21 cellular contexts compared by ENCODE assay signal in the genomic region with DNA sequence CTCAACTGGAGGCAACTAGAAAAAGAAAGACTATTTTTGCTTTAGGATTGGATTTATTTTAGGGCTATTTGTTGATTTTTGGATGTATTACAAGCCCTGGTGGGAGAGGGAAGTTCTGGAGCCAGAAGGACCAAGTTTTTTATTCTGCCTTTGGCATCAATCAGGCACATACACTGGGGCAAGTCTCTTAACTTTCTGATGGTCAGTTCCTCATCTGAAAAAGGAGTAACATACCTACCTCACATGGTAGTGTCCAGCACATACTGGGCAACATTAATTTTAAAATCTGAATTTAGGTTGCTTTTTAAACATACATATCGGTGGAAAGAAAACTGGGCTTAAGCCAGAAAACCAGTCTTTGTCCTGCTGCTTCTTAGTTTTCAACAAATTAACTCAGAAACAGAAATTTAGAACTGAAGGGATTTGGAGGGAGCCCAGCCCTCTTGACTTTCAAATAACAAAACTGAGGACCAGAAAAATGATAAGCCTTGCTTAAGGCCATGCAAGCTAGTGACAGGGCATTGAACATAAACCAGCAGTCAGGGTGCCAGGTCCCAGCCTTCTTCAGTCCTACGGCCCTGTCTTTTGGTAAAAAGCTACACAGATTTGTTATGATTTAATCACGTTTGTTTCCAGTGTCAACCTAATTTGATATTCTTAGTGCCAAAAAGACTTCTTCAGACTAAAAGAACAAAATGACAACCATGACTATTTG.
DNase-seq lines count a peak whose midpoint lies in the region; ATAC-seq, FAIRE-seq and TF ChIP-seq lines count a peak whose summit lies in the region.
"Had no signal": no experiment of that assay in that cellular context is flagged by ENCODE, and none has a peak within 500 bp of the region (broad histone marks: within the 10 kb centered on the region; RNA-seq: fewer than 3 reads in every experiment).

No MANE protein-coding gene starts in this region.

- no peaks in the 10 kb centered on the region for H3K27me3 ChIP-seq in right atrium auricular region
- no peaks in the 10 kb centered on the region for H3K27me3 ChIP-seq in keratinocyte (ENCODE audit: control insufficient read depth, extremely low read depth, insufficient read depth, low read length)
- H3K27me3 ChIP-seq in gastrocnemius medialis = no peaks in the 10 kb centered on the region
- no peaks in the 10 kb centered on the region for H3K27me3 ChIP-seq in GM23338 (ENCODE audit: insufficient read depth)
- H3K27me3 ChIP-seq: brain microvascular endothelial cell, MG63, pancreas had no signal

- in situ Hi-C loops in gastrocnemius medialis (cut with MboI; ENCODE audit: low sequenced_read_pairs in 4 of 4) = no loop called here

- peaks cover 41% of the 10 kb centered on the region for H3K4me1 Mint-ChIP-seq in activated T-cell treated with anti-CD3 and anti-CD28 coated beads, Interleukin-2, amount 50 U/mL, for 24 hours (ENCODE audit: low read depth)
- H3K4me1 Mint-ChIP-seq in GM23338 = peaks cover 28% of the 10 kb centered on the region

- no peaks in the 10 kb centered on the region for H3K9me2 ChIP-seq in GM23338 (ENCODE audit: insufficient read depth)

- dilution Hi-C loops in keratinocyte (cut with MboI; ENCODE audit: extremely low pct_ligation_motif_present, low sequenced_read_pairs) = no loop called here

- FAIRE-seq in keratinocyte (lab: Jason Lieb, UNC) = no peak
- FAIRE-seq: endothelial cell of umbilical vein, pancreas had no signal

- no peaks in the 10 kb centered on the region for H3K36me3 Mint-ChIP-seq in activated T-cell treated with anti-CD3 and anti-CD28 coated beads, Interleukin-2, amount 50 U/mL, for 24 hours (ENCODE audit: low read depth)
- peaks cover 16% of the 10 kb centered on the region; the same call in 2 of the 3 replicates for H3K36me3 Mint-ChIP-seq in GM23338 (ENCODE audit: low read depth)

- H3K79me2 ChIP-seq in keratinocyte (ENCODE audit: control insufficient read depth, insufficient read depth, low read length) = no peaks in the 10 kb centered on the region
- no peaks in the 10 kb centered on the region for H3K79me2 ChIP-seq in GM23338 (replicated peaks; ENCODE audit: insufficient read depth)

- H3K36me3 ChIP-seq in right atrium auricular region (no peaks in the 10 kb centered on the region), keratinocyte (ENCODE audit: control insufficient read depth in 2 of 2, extremely low read depth in 1 of 2, insufficient read depth in 2 of 2, low read length in 2 of 2) (no peaks in the 10 kb centered on the region), gastrocnemius medialis (no peaks in the 10 kb centered on the region), GM23338 (ENCODE audit: insufficient read depth) (no peaks in the 10 kb centered on the region)
- H3K36me3 ChIP-seq: brain microvascular endothelial cell, pancreas had no signal

- H3K9me3 Mint-ChIP-seq in activated T-cell treated with anti-CD3 and anti-CD28 coated beads, Interleukin-2, amount 50 U/mL, for 24 hours = no peaks in the 10 kb centered on the region
- H3K9me3 Mint-ChIP-seq in GM23338 = peaks cover 11% of the 10 kb centered on the region; the same call in 2 of the 3 replicates
- H3K9me3 Mint-ChIP-seq: stimulated activated naive CD8-positive, alpha-beta T cell treated with anti-CD3 and anti-CD28 coated beads, Interleukin-15, Interleukin-2, amounts not matched to agents 100 ng/mL and 50 ng/mL, for 24 hours had no signal

- H3F3A ChIP-seq in GM23338 (replicated peaks; ENCODE audit: low read depth) = no peaks in the 10 kb centered on the region

- H3K4me3 ChIP-seq in right atrium auricular region (no peak overlapping the region), keratinocyte (ENCODE audit: control insufficient read depth in 2 of 3, extremely low read depth in 1 of 3, insufficient read depth in 2 of 3, low read depth in 1 of 3, low read length in 3 of 3) (no peak overlapping the region), gastrocnemius medialis (no peak overlapping the region), GM23338 (no peak overlapping the region)
- H3K4me3 ChIP-seq: MG63, pancreas had no signal

- intact Hi-C loops in cardiac septum (cut with DNase I) (no loop called here), gastrocnemius medialis (cut with DNase I; ENCODE audit: low total_unique reads) (no loop called here)

- no peaks in the 10 kb centered on the region for H3K27me3 Mint-ChIP-seq in activated T-cell treated with anti-CD3 and anti-CD28 coated beads, Interleukin-2, amount 50 U/mL, for 24 hours
- peaks cover 9% of the 10 kb centered on the region for H3K27me3 Mint-ChIP-seq in GM23338 (ENCODE audit: insufficient read depth, low read depth, poor library complexity)
- H3K27me3 Mint-ChIP-seq: naive thymus-derived CD4-positive, alpha-beta T cell; stimulated activated naive CD8-positive, alpha-beta T cell treated with anti-CD3 and anti-CD28 coated beads, Interleukin-15, Interleukin-2, amounts not matched to agents 100 ng/mL and 50 ng/mL, for 24 hours had no signal

- peak overlapping the region; percentile 73 for H3K4me2 ChIP-seq in keratinocyte (ENCODE audit: control insufficient read depth, extremely low read depth, insufficient read depth, low read depth, low read length)
- H3K4me2 ChIP-seq in GM23338 = no peak overlapping the region

- H3K27ac Mint-ChIP-seq in activated T-cell treated with anti-CD3 and anti-CD28 coated beads, Interleukin-2, amount 50 U/mL, for 24 hours = no peak overlapping the region
- H3K27ac Mint-ChIP-seq in GM23338 = no peak overlapping the region
- H3K27ac Mint-ChIP-seq: activated naive CD4-positive, alpha-beta T cell treated with anti-CD3 and anti-CD28 coated beads, Interleukin-2, amount 50 U/mL, for 72 hours; activated T-helper 1 cell treated with anti-CD3 and anti-CD28 coated beads, Interleukin-12 subunit alpha, Interleukin-12 subunit beta, Interleukin-2, Interleukin-4 antibody, amounts not matched to agents 30 ng/mL and 10 ng/mL and 1 ng/mL, durations not matched to agents 14 hours and 24 hours and 36 hours; stimulated activated naive CD8-positive, alpha-beta T cell treated with anti-CD3 and anti-CD28 coated beads, Interleukin-15, Interleukin-2, amounts not matched to agents 100 ng/mL and 50 ng/mL, for 24 hours had no signal

- H3K4me1 ChIP-seq in right atrium auricular region (peaks cover 0 to 51% of the 10 kb centered on the region in 2 donors), keratinocyte (ENCODE audit: control insufficient read depth, extremely low read depth, insufficient read depth, low read length) (peaks cover 34% of the 10 kb centered on the region), gastrocnemius medialis (peaks cover 47 to 68% of the 10 kb centered on the region in 2 donors), GM23338 (ENCODE audit: insufficient read depth) (peaks cover 25% of the 10 kb centered on the region)
- H3K4me1 ChIP-seq: pancreas had no signal

- no peaks in the 10 kb centered on the region for H3K9me3 ChIP-seq in right atrium auricular region
- no peaks in the 10 kb centered on the region for H3K9me3 ChIP-seq in keratinocyte (ENCODE audit: control insufficient read depth, low read depth, low read length)
- no peaks in the 10 kb centered on the region for H3K9me3 ChIP-seq in gastrocnemius medialis
- H3K9me3 ChIP-seq: pancreas had no signal

- H3K9ac ChIP-seq in keratinocyte (ENCODE audit: control insufficient read depth, extremely low read depth, insufficient read depth, low read length) = no peak overlapping the region

- H4K20me1 ChIP-seq in keratinocyte (ENCODE audit: control insufficient read depth, extremely low read depth, insufficient read depth, low read length) = no peaks in the 10 kb centered on the region
- H4K20me1 ChIP-seq in GM23338 (replicated peaks; ENCODE audit: insufficient read depth) = no peaks in the 10 kb centered on the region

- TF ChIP-seq POLR2A in gastrocnemius medialis (IDR thresholded peaks at IDR 0.05) = no peak

- no peak for ATAC-seq in gastrocnemius medialis
- ATAC-seq in GM23338 = no peak
- ATAC-seq: activated naive CD4-positive, alpha-beta T cell treated with anti-CD3 and anti-CD28 coated beads, Interleukin-2, amount 50 U/mL, for 72 hours; naive thymus-derived CD4-positive, alpha-beta T cell; pancreas had no signal

- H3K27ac ChIP-seq in right atrium auricular region = peak overlapping the region; percentile 1 to 56
- H3K27ac ChIP-seq in keratinocyte (ENCODE audit: control insufficient read depth, insufficient read depth, low read length) = peak overlapping the region; percentile 36
- peak overlapping the region; percentile 65 to 82 (median 78) for H3K27ac ChIP-seq in gastrocnemius medialis
- no peak overlapping the region for H3K27ac ChIP-seq in GM23338 (ENCODE audit: low read depth)
- H3K27ac ChIP-seq: brain microvascular endothelial cell, HL-60, pancreas had no signal

- TF ChIP-seq CTCF in right atrium auricular region (IDR thresholded peaks at IDR 0.05) = no peak
- no peak for TF ChIP-seq CTCF in keratinocyte (optimal IDR thresholded peaks at IDR 0.05 in 1 of 3, IDR thresholded peaks at IDR 0.05 in 1 of 3, conservative IDR thresholded peaks at IDR 0.05 in 1 of 3; ENCODE audit: extremely low read depth in 1 of 3, insufficient read depth in 2 of 3, low read length in 3 of 3)
- no peak for TF ChIP-seq CTCF in gastrocnemius medialis (IDR thresholded peaks at IDR 0.05 in 4 of 5, conservative IDR thresholded peaks at IDR 0.05 in 1 of 5)
- no peak for TF ChIP-seq CTCF in GM23338 (conservative IDR thresholded peaks at IDR 0.05; ENCODE audit: low read depth in 2 of 2)

- H3K9me1 ChIP-seq in keratinocyte (ENCODE audit: control insufficient read depth, extremely low read depth, insufficient read depth, low read length) = no peaks in the 10 kb centered on the region

- H2AFZ ChIP-seq in keratinocyte (ENCODE audit: control insufficient read depth, low read length) = no peak overlapping the region
- no peak overlapping the region for H2AFZ ChIP-seq in GM23338

- no peak for DNase-seq in right atrium auricular region (ENCODE audit: low spot score)
- no peak for DNase-seq in cardiac septum (ENCODE audit: low spot score)
- DNase-seq in keratinocyte (ENCODE audit: low read depth, low spot score) = no peak
- no peak for DNase-seq in gastrocnemius medialis
- DNase-seq in activated T-cell treated with anti-CD3 and anti-CD28 coated beads, Interleukin-2, amount 50 U/mL, for 24 hours = no peak
- no peak for DNase-seq in HT-29 (ENCODE audit: low spot score)
- no peak for DNase-seq in GM23338 (ENCODE audit: low spot score)
- DNase-seq in effector CD4-positive, alpha-beta T cell = no peak
- DNase-seq: brain microvascular endothelial cell; MG63; naive thymus-derived CD4-positive, alpha-beta T cell; NCI-H146; NCI-H2171 treated with DMSO at 0.1 percent for 48 hours; NCI-H526; pancreas; stimulated activated CD4-positive, alpha-beta T cell treated with anti-CD3 and anti-CD28 coated beads, Interleukin-4, amount 100 ng/mL, for 24 hours had no signal

- no peak overlapping the region for H3K4me3 Mint-ChIP-seq in activated T-cell treated with anti-CD3 and anti-CD28 coated beads, Interleukin-2, amount 50 U/mL, for 24 hours
- H3K4me3 Mint-ChIP-seq in GM23338 = no peak overlapping the region
- H3K4me3 Mint-ChIP-seq: activated T-helper 1 cell treated with anti-CD3 and anti-CD28 coated beads, Interleukin-12 subunit alpha, Interleukin-12 subunit beta, Interleukin-2, Interleukin-4 antibody, amounts not matched to agents 30 ng/mL and 10 ng/mL and 1 ng/mL, durations not matched to agents 14 hours and 24 hours and 36 hours; naive thymus-derived CD4-positive, alpha-beta T cell; stimulated activated naive CD8-positive, alpha-beta T cell treated with anti-CD3 and anti-CD28 coated beads, Interleukin-15, Interleukin-2, amounts not matched to agents 100 ng/mL and 50 ng/mL, for 24 hours had no signal
